ENCODE assay signal across 14 cellular contexts in genomic region chr5:127799293-127799905, GRCh38.
DNase-seq lines count a peak whose midpoint lies in the region; FAIRE-seq and TF ChIP-seq lines count a peak whose summit lies in the region.
"Had no signal": no experiment of that assay in that cellular context is flagged by ENCODE, and none has a peak within 500 bp of the region (broad histone marks: within the 10 kb centered on the region; RNA-seq: fewer than 3 reads in every experiment).

No MANE protein-coding gene starts in this region.

- H3K27me3 ChIP-seq in Karpas-422 (ENCODE audit: low read length) = no peaks in the 10 kb centered on the region
- no peaks in the 10 kb centered on the region for H3K27me3 ChIP-seq in H1 (replicated peaks in 1 of 4; ENCODE audit: control insufficient read depth in 3 of 4, extremely low read depth in 1 of 4, insufficient read depth in 3 of 4, low read length in 3 of 4)

- H3K27ac ChIP-seq in Karpas-422 (ENCODE audit: low read length) (no peak overlapping the region), H1 (ENCODE audit: low read depth, low read length) (no peak overlapping the region), caudate nucleus (ENCODE audit: low read depth, low read length) (no peak overlapping the region)
- H3K27ac ChIP-seq: SK-N-MC had no signal

- no peaks in the 10 kb centered on the region for H3K23me2 ChIP-seq in H1 (ENCODE audit: low read depth, low read length)

- H3K9ac ChIP-seq in Karpas-422 (ENCODE audit: low read length) = peak overlapping the region; percentile 20; the same call in 1 of the 2 replicates
- no peak overlapping the region for H3K9ac ChIP-seq in H1 (replicated peaks in 1 of 4; ENCODE audit: extremely low read depth in 1 of 4, low read depth in 3 of 4, low read length in 3 of 4)

- no peaks in the 10 kb centered on the region for H3K9me2 ChIP-seq in Karpas-422 (replicated peaks; ENCODE audit: insufficient read depth, low read length)

- H3K4me2 ChIP-seq in Karpas-422 (ENCODE audit: low read depth, low read length, poor library complexity, severe bottlenecking) = peak overlapping the region; percentile 36
- H3K4me2 ChIP-seq in H1 (ENCODE audit: insufficient read depth in 1 of 2, low read depth in 2 of 2, low read length in 2 of 2) = no peak overlapping the region

- TF ChIP-seq CTCF in H1 (IDR thresholded peaks at IDR 0.05; ENCODE audit: control extremely low read depth in 1 of 3, insufficient read depth in 1 of 3, low read depth in 1 of 3, low read length in 3 of 3) = peak in 1 of 3 experiments; percentile 23; a peak in 1 of 4 replicates

- H4K5ac ChIP-seq in H1 (ENCODE audit: insufficient read length, low read depth, low read length) = no peak overlapping the region

- peak; percentile 22 to 39; a peak in 2 of 4 replicates for TF ChIP-seq RAD21 in H1 (IDR thresholded peaks at IDR 0.05 in 1 of 2, conservative IDR thresholded peaks at IDR 0.05 in 1 of 2; ENCODE audit: low read depth in 2 of 2, low read length in 2 of 2)

- H3K79me2 ChIP-seq in Karpas-422 (ENCODE audit: low read length) = no peaks in the 10 kb centered on the region
- H3K79me2 ChIP-seq in H1 (ENCODE audit: control insufficient read depth in 1 of 2, insufficient read depth in 2 of 2, low read length in 2 of 2) = no peaks in the 10 kb centered on the region

- no peak overlapping the region for H3K4ac ChIP-seq in H1 (replicated peaks; ENCODE audit: insufficient read length, low read depth, low read length)

- peaks cover 52% of the 10 kb centered on the region for H3K4me1 ChIP-seq in Karpas-422 (ENCODE audit: low read length)
- no peaks in the 10 kb centered on the region for H3K4me1 ChIP-seq in H1 (replicated peaks in 1 of 4; ENCODE audit: control insufficient read depth in 3 of 4, insufficient read depth in 4 of 4, low read length in 3 of 4)
- H3K4me1 ChIP-seq: Caco-2 had no signal

- H2BK15ac ChIP-seq in H1 (ENCODE audit: low read length) = no peak overlapping the region

- FAIRE-seq in H1 (lab: Jason Lieb, UNC) = peak; percentile 48

- H2BK20ac ChIP-seq in H1 (ENCODE audit: low read length) = no peak overlapping the region

- 65% methylated on average over 2 of the region's 2 CpGs; no CpG with 5 or more reads in 1 of the 2 experiments for WGBS in H1 (ENCODE audit: extremely low coverage in 1 of 2, insufficient coverage in 1 of 2, insufficient read length in 1 of 2, insufficient replicate concordance in 2 of 2, low coverage in 1 of 2, low lambda C conversion rate in 2 of 2, missing lambda C conversion rate in 1 of 2), 2 experiments

- DNase-seq in Karpas-422 (peak; percentile 67), H1 (ENCODE audit: low read depth in 1 of 2, low spot score in 2 of 2) (no peak), left kidney (ENCODE audit: low read depth, low spot score) (peak; percentile 41), putamen (ENCODE audit: low spot score) (peak; percentile 19), GF-D8 (lab: John Stamatoyannopoulos, UW) (no peak), caudate nucleus (lab: John Stamatoyannopoulos, UW) (no peak)
- no peak for DNase-seq in activated effector memory CD4-positive, alpha-beta T cell treated with anti-CD3 and anti-CD28 coated beads, Interleukin-2, amount 50 U/mL, for 16 hours
- DNase-seq: Caco-2; CD4-positive, CD25-positive, alpha-beta regulatory T cell; NCI-H1436 treated with DMSO at 0.1 percent for 48 hours; NCI-H2029 treated with DMSO at 0.1 percent for 48 hours; NCI-H226; NCI-H524 treated with DMSO at 0.1 percent for 48 hours had no signal

- CTCF ChIA-PET in H1 (lab: Charles Lee; ENCODE audit: partially characterized antibody) = interaction anchor here (0.6 to 1.2 kb wide), 2 partner anchors 8 to 68 kb away, joined by 3 read pairs; no protein-coding TSS in a partner anchor

- H3K23ac ChIP-seq in H1 (ENCODE audit: insufficient read length) = no peak overlapping the region

- no peak for TF ChIP-seq EP300 in H1 (IDR thresholded peaks at IDR 0.05; ENCODE audit: borderline replicate concordance in 1 of 2, low read depth in 2 of 2, low read length in 2 of 2)

- no peak overlapping the region for H4K8ac ChIP-seq in H1 (ENCODE audit: extremely low read depth, insufficient read depth, low read length)

- no peaks in the 10 kb centered on the region for H3K36me3 ChIP-seq in Karpas-422 (ENCODE audit: insufficient read depth, low read length)
- no peaks in the 10 kb centered on the region for H3K36me3 ChIP-seq in H1 (ENCODE audit: control insufficient read depth in 2 of 4, insufficient read depth in 4 of 4, low read length in 3 of 4)

- no peaks in the 10 kb centered on the region for H4K20me1 ChIP-seq in Karpas-422 (ENCODE audit: insufficient read depth, low read depth, low read length)
- no peaks in the 10 kb centered on the region for H4K20me1 ChIP-seq in H1 (replicated peaks in 1 of 2; ENCODE audit: control insufficient read depth in 1 of 2, insufficient read depth in 2 of 2, low read length in 2 of 2)

- H2BK120ac ChIP-seq in H1 (replicated peaks; ENCODE audit: low read depth, low read length) = no peak overlapping the region

- H2BK12ac ChIP-seq in H1 (ENCODE audit: low read depth, low read length) = no peak overlapping the region

- H2AFZ ChIP-seq in Karpas-422 (ENCODE audit: low read length) (peak overlapping the region; percentile 21; the same call in 1 of the 2 replicates), H1 (ENCODE audit: low read length) (no peak overlapping the region)

- no peak for TF ChIP-seq POLR2A in H1 (IDR thresholded peaks at IDR 0.05; ENCODE audit: control extremely low read depth in 1 of 2, low read depth in 2 of 2, low read length in 2 of 2)

- H4K91ac ChIP-seq in H1 (replicated peaks; ENCODE audit: insufficient read length, low read length) = no peak overlapping the region

- no peaks in the 10 kb centered on the region for H3K79me1 ChIP-seq in H1 (ENCODE audit: low read depth, low read length)

- H2BK5ac ChIP-seq in H1 (ENCODE audit: low read depth, low read length) = no peak overlapping the region

- H3K9me3 ChIP-seq in Karpas-422 (ENCODE audit: low read length) = no peaks in the 10 kb centered on the region
- no peaks in the 10 kb centered on the region for H3K9me3 ChIP-seq in H1 (ENCODE audit: insufficient read depth in 2 of 2, low read depth in 1 of 2, low read length in 1 of 2)
- H3K9me3 ChIP-seq: Caco-2 had no signal

- H3K4me3 ChIP-seq in Karpas-422 (ENCODE audit: low read length) (no peak overlapping the region), H1 (ENCODE audit: extremely low read depth in 1 of 4, insufficient read depth in 2 of 4, low read depth in 3 of 4, low read length in 4 of 4) (no peak overlapping the region)
- H3K4me3 ChIP-seq: SK-N-MC had no signal

- no peak overlapping the region for H3K18ac ChIP-seq in H1 (ENCODE audit: extremely low read depth, low read length)

- POLR2A ChIA-PET in H1 (lab: Charles Lee; ENCODE audit: partially characterized antibody) = no interaction called here

- no peak overlapping the region for H2AK5ac ChIP-seq in H1 (ENCODE audit: low read depth, low read length)

- H3K56ac ChIP-seq in H1 (replicated peaks; ENCODE audit: insufficient read length, low read depth, low read length) = no peak overlapping the region

- no peak overlapping the region for H3K14ac ChIP-seq in H1 (ENCODE audit: insufficient read length)

TF ChIP-seq in H1, 55 proteins besides CTCF, POLR2A, EP300 and RAD21:
- no peak for TF ChIP-seq KDM1A (IDR thresholded peaks at IDR 0.05; ENCODE audit: borderline replicate concordance, low read length)
- TF ChIP-seq TAF1 (IDR thresholded peaks at IDR 0.05; ENCODE audit: low read depth, low read length) = no peak
- TF ChIP-seq NANOG (IDR thresholded peaks at IDR 0.05; ENCODE audit: insufficient read depth, low read depth, low read length, poor library complexity, severe bottlenecking) = no peak
- TF ChIP-seq SIX5 (IDR thresholded peaks at IDR 0.05; ENCODE audit: low read depth, low read length) = no peak
- TF ChIP-seq SRF (IDR thresholded peaks at IDR 0.05; ENCODE audit: low read depth, low read length) = no peak
- TF ChIP-seq MAX (IDR thresholded peaks at IDR 0.05) = no peak
- no peak for TF ChIP-seq JUN (IDR thresholded peaks at IDR 0.05; ENCODE audit: low read depth, low read length)
- TF ChIP-seq CBX5 (IDR thresholded peaks at IDR 0.05; ENCODE audit: low read depth, low read length) = no peak
- TF ChIP-seq TAF7 (optimal IDR thresholded peaks at IDR 0.05; ENCODE audit: borderline replicate concordance, low read depth, low read length) = no peak
- no peak for TF ChIP-seq CEBPB (IDR thresholded peaks at IDR 0.05; ENCODE audit: low read depth, low read length)
- TF ChIP-seq HDAC6 (IDR thresholded peaks at IDR 0.05; ENCODE audit: low read depth, low read length) = no peak
- TF ChIP-seq RXRA (IDR thresholded peaks at IDR 0.05; ENCODE audit: insufficient read depth, low read depth, low read length) = no peak
- TF ChIP-seq, protein P1, sequence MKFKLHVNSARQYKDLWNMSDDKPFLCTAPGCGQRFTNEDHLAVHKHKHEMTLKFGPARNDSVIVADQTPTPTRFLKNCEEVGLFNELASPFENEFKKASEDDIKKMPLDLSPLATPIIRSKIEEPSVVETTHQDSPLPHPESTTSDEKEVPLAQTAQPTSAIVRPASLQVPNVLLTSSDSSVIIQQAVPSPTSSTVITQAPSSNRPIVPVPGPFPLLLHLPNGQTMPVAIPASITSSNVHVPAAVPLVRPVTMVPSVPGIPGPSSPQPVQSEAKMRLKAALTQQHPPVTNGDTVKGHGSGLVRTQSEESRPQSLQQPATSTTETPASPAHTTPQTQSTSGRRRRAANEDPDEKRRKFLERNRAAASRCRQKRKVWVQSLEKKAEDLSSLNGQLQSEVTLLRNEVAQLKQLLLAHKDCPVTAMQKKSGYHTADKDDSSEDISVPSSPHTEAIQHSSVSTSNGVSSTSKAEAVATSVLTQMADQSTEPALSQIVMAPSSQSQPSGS (IDR thresholded peaks at IDR 0.05; ENCODE audit: low read length) = no peak
- no peak for TF ChIP-seq CHD1 (IDR thresholded peaks at IDR 0.05; ENCODE audit: low read depth, low read length)
- no peak for TF ChIP-seq FOSL1 (IDR thresholded peaks at IDR 0.05; ENCODE audit: insufficient read depth, low read depth, low read length)
- TF ChIP-seq NRF1 (IDR thresholded peaks at IDR 0.05; ENCODE audit: low read depth, low read length) = no peak
TF ChIP-seq in H1: peak in this region for 0.

Comparison
In these comparisons a context has a peak if more than half of its experiments do, and no peak if none do; other contexts are left out.
1. DNase-seq: peak in Karpas-422 (single experiment), left kidney (single experiment) and putamen (single experiment); none in H1 (0 of 2), GF-D8 (single experiment), activated effector memory CD4-positive, alpha-beta T cell treated with anti-CD3 and anti-CD28 coated beads, Interleukin-2, amount 50 U/mL, for 16 hours (single experiment) and caudate nucleus (0 of 61).